ENCODE assay signal across 19 cellular contexts in the genomic region with DNA sequence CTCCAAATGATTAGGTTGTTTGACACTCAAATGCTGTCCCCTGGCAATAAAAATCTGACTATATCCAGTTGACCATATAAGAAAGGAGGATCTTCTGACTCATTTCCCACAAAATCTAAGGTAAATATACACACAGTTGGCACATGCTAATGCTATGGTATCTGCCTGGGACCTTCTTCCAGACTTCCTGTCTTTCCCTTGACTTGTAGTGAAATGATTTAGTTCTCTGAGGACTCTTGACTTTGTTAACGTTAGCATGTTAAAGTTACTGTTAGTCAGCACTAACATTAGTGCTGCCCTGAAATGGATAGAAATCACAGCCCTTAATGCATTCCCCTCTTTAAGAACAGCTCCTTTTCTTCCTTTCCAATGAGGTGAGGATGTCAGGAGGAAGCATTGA.
DNase-seq lines count a peak whose midpoint lies in the region; ATAC-seq and TF ChIP-seq lines count a peak whose summit lies in the region.
"Had no signal": no experiment of that assay in that cellular context is flagged by ENCODE, and none has a peak within 500 bp of the region (broad histone marks: within the 10 kb centered on the region; RNA-seq: fewer than 3 reads in every experiment).

No MANE protein-coding gene starts in this region.

- H4K20me1 ChIP-seq in IMR-90 (ENCODE audit: insufficient read depth, low read length), result no peaks in the 10 kb centered on the region

- no peak overlapping the region for H4K91ac ChIP-seq in IMR-90 (ENCODE audit: insufficient read depth, low read depth, low read length)
- H4K91ac ChIP-seq in mesenchymal stem cell (ENCODE audit: low read length), result no peak overlapping the region

- intact Hi-C loops in IMR-90 (cut with micrococcal nuclease) (no loop called here), posterior vena cava (cut with DNase I) (no loop called here)
- intact Hi-C loops in CD4-positive, alpha-beta memory T cell (cut with micrococcal nuclease), result no loop called here

- no peak overlapping the region for H3K4me2 ChIP-seq in IMR-90 (ENCODE audit: low read depth, low read length)
- H3K4me2 ChIP-seq in mesenchymal stem cell (ENCODE audit: low read length, poor library complexity, severe bottlenecking), result no peak overlapping the region
- H3K4me2 ChIP-seq: A549 had no signal

- no CpG with 5 or more reads among the region's 1 CpG for WGBS in IMR-90 (ENCODE audit: extremely low coverage in 2 of 2, insufficient read length in 1 of 2), 2 experiments
- no CpG with 5 or more reads among the region's 1 CpG for WGBS in mesenchymal stem cell

- H3K4me1 ChIP-seq in IMR-90 (ENCODE audit: control insufficient read depth, insufficient read depth, low read length) (no peaks in the 10 kb centered on the region), mesenchymal stem cell (ENCODE audit: control insufficient read depth, insufficient read depth, low read depth, low read length) (no peaks in the 10 kb centered on the region)
- no peaks in the 10 kb centered on the region for H3K4me1 ChIP-seq in CD4-positive, alpha-beta memory T cell (ENCODE audit: insufficient read depth, low read length)
- H3K4me1 ChIP-seq: A549 had no signal

- H3K27ac ChIP-seq in IMR-90 (ENCODE audit: insufficient read depth, low read length), result no peak overlapping the region
- no peak overlapping the region for H3K27ac ChIP-seq in mesenchymal stem cell (ENCODE audit: low read length, poor library complexity, severe bottlenecking)
- no peak overlapping the region for H3K27ac ChIP-seq in CD4-positive, alpha-beta memory T cell (ENCODE audit: low read depth, low read length)
- H3K27ac ChIP-seq: A549, C4-2B, HL-60 had no signal

- in situ Hi-C loops in IMR-90 (cut with MboI; ENCODE audit: low sequenced_read_pairs) (no loop called here), astrocyte of the spinal cord (cut with HindIII; ENCODE audit: low sequenced_read_pairs) (no loop called here)

- H3K36me3 ChIP-seq in IMR-90 (ENCODE audit: control insufficient read depth, insufficient read depth, low read length) (no peaks in the 10 kb centered on the region), mesenchymal stem cell (ENCODE audit: control insufficient read depth in 1 of 2, insufficient read depth in 2 of 2, low read depth in 1 of 2, low read length in 2 of 2) (no peaks in the 10 kb centered on the region), H7 (replicated peaks; ENCODE audit: control insufficient read depth, insufficient read depth, low read length) (no peaks in the 10 kb centered on the region)
- no peaks in the 10 kb centered on the region for H3K36me3 ChIP-seq in CD4-positive, alpha-beta memory T cell (ENCODE audit: insufficient read depth, low read length)
- H3K36me3 ChIP-seq: BE2C had no signal

- H3K18ac ChIP-seq in IMR-90 (ENCODE audit: low read depth, low read length) (no peak overlapping the region), mesenchymal stem cell (ENCODE audit: low read depth in 1 of 2, low read length in 2 of 2) (no peak overlapping the region)

- H3K4me3 Mint-ChIP-seq in CD4-positive, alpha-beta memory T cell, result no peak overlapping the region
- H3K4me3 Mint-ChIP-seq: CD8-positive, alpha-beta T cell; HFFc6; IgD-negative memory B cell had no signal

- no peaks in the 10 kb centered on the region for H3K36me3 Mint-ChIP-seq in CD4-positive, alpha-beta memory T cell
- H3K36me3 Mint-ChIP-seq: CD8-positive, alpha-beta T cell; IgD-negative memory B cell had no signal

- ATAC-seq in IMR-90 (ENCODE audit: low read depth) (peak; percentile 80), HG03175 (IDR thresholded peaks at IDR 0.05; ENCODE audit: unreplicated experiment) (no peak)
- ATAC-seq: A549; CD8-positive, alpha-beta T cell had no signal

- POLR2A ChIA-PET in IMR-90 (lab: Charles Lee; ENCODE audit: unreplicated experiment), result no interaction called here
- POLR2A ChIA-PET in CD4-positive, alpha-beta memory T cell (lab: Charles Lee; ENCODE audit: partially characterized antibody), result no interaction called here

- H4K5ac ChIP-seq in IMR-90 (ENCODE audit: low read depth, low read length), result no peak overlapping the region

- no peak overlapping the region for H2AFZ ChIP-seq in IMR-90 (replicated peaks; ENCODE audit: low read length, poor library complexity)
- no peak overlapping the region for H2AFZ ChIP-seq in mesenchymal stem cell (ENCODE audit: low read depth, low read length)

- H3K27ac Mint-ChIP-seq in CD4-positive, alpha-beta memory T cell, result no peak overlapping the region
- H3K27ac Mint-ChIP-seq: CD8-positive, alpha-beta T cell; HFFc6; IgD-negative memory B cell had no signal

- no peaks in the 10 kb centered on the region for H3K4me1 Mint-ChIP-seq in CD4-positive, alpha-beta memory T cell
- H3K4me1 Mint-ChIP-seq: IgD-negative memory B cell had no signal

- H3K23ac ChIP-seq in IMR-90 (ENCODE audit: low read depth, low read length) (no peak overlapping the region), mesenchymal stem cell (ENCODE audit: low read length in 2 of 2) (no peak overlapping the region)

- H2BK12ac ChIP-seq in mesenchymal stem cell (ENCODE audit: low read length in 2 of 2), result no peak overlapping the region

- H4K8ac ChIP-seq in IMR-90 (ENCODE audit: low read depth in 2 of 2, low read length in 2 of 2), result no peak overlapping the region
- no peak overlapping the region for H4K8ac ChIP-seq in mesenchymal stem cell (ENCODE audit: low read length)

- no peak overlapping the region for H2BK15ac ChIP-seq in IMR-90 (ENCODE audit: low read depth, low read length)
- no peak overlapping the region for H2BK15ac ChIP-seq in mesenchymal stem cell (ENCODE audit: low read depth, poor library complexity, severe bottlenecking)

- CTCF ChIA-PET in IMR-90 (lab: Yijun Ruan, JAX), result no interaction called here
- CTCF ChIA-PET in CD4-positive, alpha-beta memory T cell (lab: Charles Lee; ENCODE audit: partially characterized antibody), result no interaction called here

- H3K9me1 ChIP-seq in IMR-90 (ENCODE audit: insufficient read depth, low read length), result no peaks in the 10 kb centered on the region

- no peaks in the 10 kb centered on the region for H3K27me3 Mint-ChIP-seq in CD4-positive, alpha-beta memory T cell
- H3K27me3 Mint-ChIP-seq: IgD-negative memory B cell had no signal

- dilution Hi-C loops in IMR-90 (cut with HindIII; ENCODE audit: low sequenced_read_pairs, unreplicated experiment), result no loop called here

- no peak overlapping the region for H2BK20ac ChIP-seq in IMR-90 (ENCODE audit: low read depth, low read length)

- H3K9me3 Mint-ChIP-seq in CD4-positive, alpha-beta memory T cell, result peaks cover 0 to 17% (median 6%) of the 10 kb centered on the region in 8 donors

- H2BK5ac ChIP-seq in IMR-90 (ENCODE audit: low read depth, low read length, poor library complexity, severe bottlenecking), result no peak overlapping the region
- no peak overlapping the region for H2BK5ac ChIP-seq in mesenchymal stem cell (ENCODE audit: low read depth, low read length, poor library complexity, severe bottlenecking)

- H3K14ac ChIP-seq in IMR-90 (replicated peaks; ENCODE audit: low read depth, low read length) (no peak overlapping the region), mesenchymal stem cell (ENCODE audit: low read length in 2 of 2) (no peak overlapping the region)

- no peaks in the 10 kb centered on the region for H3K79me1 ChIP-seq in IMR-90 (ENCODE audit: low read depth in 1 of 2, low read length in 2 of 2)
- no peaks in the 10 kb centered on the region for H3K79me1 ChIP-seq in mesenchymal stem cell (replicated peaks; ENCODE audit: low read length, poor library complexity, severe bottlenecking)

- no peak overlapping the region for H3K9ac ChIP-seq in IMR-90 (ENCODE audit: low read depth, low read length)
- H3K9ac ChIP-seq in mesenchymal stem cell (ENCODE audit: low read length), result no peak overlapping the region

- H2AK9ac ChIP-seq in IMR-90 (replicated peaks; ENCODE audit: low read depth, low read length, poor library complexity), result no peak overlapping the region

- H2BK120ac ChIP-seq in IMR-90 (ENCODE audit: low read depth, low read length) (no peak overlapping the region), mesenchymal stem cell (ENCODE audit: low read depth, low read length) (no peak overlapping the region)

- no peak overlapping the region for H3K56ac ChIP-seq in IMR-90 (ENCODE audit: extremely low read depth, insufficient read depth, low read length)

- H3K4me3 ChIP-seq in IMR-90 (ENCODE audit: insufficient read depth, low read depth, low read length) (no peak overlapping the region), astrocyte of the spinal cord (ENCODE audit: low read depth, low read length) (no peak overlapping the region), mesenchymal stem cell (ENCODE audit: insufficient read depth in 1 of 2, low read depth in 1 of 2, low read length in 2 of 2) (no peak overlapping the region), H7 (ENCODE audit: insufficient read depth, low read depth, low read length) (no peak overlapping the region)
- H3K4me3 ChIP-seq in CD4-positive, alpha-beta memory T cell (ENCODE audit: low read length in 2 of 2), result no peak overlapping the region
- H3K4me3 ChIP-seq: A549 had no signal

- TF ChIP-seq RAD21 in IMR-90 (IDR thresholded peaks at IDR 0.05; ENCODE audit: low read length), result no peak

- H2AK5ac ChIP-seq in IMR-90 (ENCODE audit: low read depth, low read length) (no peak overlapping the region), mesenchymal stem cell (ENCODE audit: low read length, severe bottlenecking) (no peak overlapping the region)

- H3K9me3 ChIP-seq in IMR-90 (ENCODE audit: control insufficient read depth, insufficient read depth, low read length) (no peaks in the 10 kb centered on the region), mesenchymal stem cell (ENCODE audit: control insufficient read depth, low read length) (no peaks in the 10 kb centered on the region)
- no peaks in the 10 kb centered on the region for H3K9me3 ChIP-seq in CD4-positive, alpha-beta memory T cell (ENCODE audit: control insufficient read depth in 1 of 2, low read length in 2 of 2)
- H3K9me3 ChIP-seq: A549, BE2C had no signal

- DNase-seq in Daoy (ENCODE audit: low read depth) (peak; percentile 69), IMR-90 (peak; percentile 53), astrocyte of the spinal cord (ENCODE audit: low read depth, low spot score) (peak; percentile 9), mesenchymal stem cell (peak; percentile 54), posterior vena cava (ENCODE audit: low spot score) (no peak), H7 (no peak)
- DNase-seq in CD4-positive, alpha-beta memory T cell, result no peak
- DNase-seq: BE2C; CD8-positive, alpha-beta T cell; COR-L47; GOT3; HCEC 1CT; HFFc6; KG1 had no signal

- no peak for TF ChIP-seq POLR2A in IMR-90 (IDR thresholded peaks at IDR 0.05; ENCODE audit: low read depth, low read length)

- no TSS peak for BruUV-seq in IMR-90 (replicated peaks; lab: Mats Ljungman, UMichigan)

- TF ChIP-seq CTCF in IMR-90 (conservative IDR thresholded peaks at IDR 0.05; ENCODE audit: low read depth, low read length) (no peak), astrocyte of the spinal cord (IDR thresholded peaks at IDR 0.05; ENCODE audit: low read depth, low read length) (no peak)

- H3K27me3 ChIP-seq in IMR-90 (ENCODE audit: control insufficient read depth, insufficient read depth, low read length), result no peaks in the 10 kb centered on the region
- no peaks in the 10 kb centered on the region for H3K27me3 ChIP-seq in mesenchymal stem cell (ENCODE audit: control insufficient read depth in 1 of 2, insufficient read depth in 1 of 2, low read length in 2 of 2)
- no peaks in the 10 kb centered on the region for H3K27me3 ChIP-seq in CD4-positive, alpha-beta memory T cell (ENCODE audit: insufficient read depth, low read length)
- no peaks in the 10 kb centered on the region for H3K27me3 ChIP-seq in H7 (ENCODE audit: control insufficient read depth, insufficient read depth, low read length)
- H3K27me3 ChIP-seq: BE2C had no signal

- H3K4ac ChIP-seq in IMR-90 (ENCODE audit: low read depth, low read length), result no peak overlapping the region
- H3K4ac ChIP-seq in mesenchymal stem cell (ENCODE audit: low read depth in 1 of 2, low read length in 2 of 2), result no peak overlapping the region

Comparison
In these comparisons a context has a peak if more than half of its experiments do, and no peak if none do; other contexts are left out.
1. DNase-seq: peak in Daoy (single experiment), IMR-90 (single experiment), astrocyte of the spinal cord (single experiment) and mesenchymal stem cell (single experiment); none in CD4-positive, alpha-beta memory T cell (0 of 5), posterior vena cava (single experiment) and H7 (single experiment).